In the genomic region with DNA sequence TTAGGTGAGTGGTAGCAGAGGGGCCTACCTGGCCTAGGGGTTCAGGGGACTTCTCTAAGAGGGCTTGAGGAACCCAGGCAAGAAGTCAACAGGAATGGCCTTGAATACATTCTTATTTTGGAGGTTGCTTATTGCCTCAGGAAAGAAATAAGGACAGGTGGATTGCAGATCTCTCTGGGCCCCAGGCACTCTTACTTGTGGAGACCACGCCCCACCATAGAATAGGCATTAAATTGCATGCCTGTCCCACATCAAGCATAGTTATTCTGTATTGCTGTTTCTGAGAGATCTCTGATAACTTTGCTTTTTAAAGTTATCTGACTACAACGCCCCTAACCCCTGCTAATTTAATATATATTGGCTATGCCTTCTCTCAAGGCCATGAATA, we compare ENCODE assay signal across 19 cellular contexts.
"Had no signal": no experiment of that assay in that cellular context is flagged by ENCODE, and none has a peak within 500 bp of the region (broad histone marks: within the 10 kb centered on the region; RNA-seq: fewer than 3 reads in every experiment).

No MANE protein-coding gene starts in this region.

- DNase-seq: activated CD4-positive, alpha-beta T cell treated with anti-CD3 and anti-CD28 coated beads for 36 hours; activated CD4-positive, alpha-beta T cell treated with anti-CD3 and anti-CD28 coated beads, Interleukin-2, amount 50 U/mL, for 48 hours; activated gamma-delta T cell; head of caudate nucleus; left ventricle myocardium inferior; natural killer cell; stimulated activated CD4-positive, alpha-beta T cell treated with anti-CD3 and anti-CD28 coated beads, Interleukin-1b, Interleukin-23, amount 100 ng/mL, for 48 hours; stimulated activated CD8-positive, alpha-beta memory T cell treated with anti-CD3 and anti-CD28 coated beads, Interleukin-4, amount 100 ng/mL, for 48 hours had no signal

- H3K27me3 Mint-ChIP-seq: activated naive CD4-positive, alpha-beta T cell treated with anti-CD3 and anti-CD28 coated beads, Interleukin-2, amount 50 U/mL, for 24 hours; stimulated activated naive CD8-positive, alpha-beta T cell treated with anti-CD3 and anti-CD28 coated beads, Interleukin-15, Interleukin-2, amounts not matched to agents 100 ng/mL and 50 ng/mL, for 24 hours had no signal

- H2AFZ ChIP-seq: parathyroid adenoma had no signal

- H3K9me3 ChIP-seq: ascending aorta, breast epithelium, left ventricle myocardium inferior, tibial nerve, vagina had no signal

- H3K36me3 ChIP-seq: ascending aorta, breast epithelium, left ventricle myocardium inferior, tibial nerve, vagina had no signal

- H3K27ac ChIP-seq: ascending aorta, breast epithelium, left ventricle myocardium inferior, parathyroid adenoma, tibial nerve, vagina had no signal

- H3K9ac ChIP-seq: parathyroid adenoma had no signal

- H3K4me1 Mint-ChIP-seq: activated naive CD4-positive, alpha-beta T cell treated with anti-CD3 and anti-CD28 coated beads, Interleukin-2, amount 50 U/mL, for 24 hours had no signal

- H3K9me3 Mint-ChIP-seq: activated naive CD4-positive, alpha-beta T cell treated with anti-CD3 and anti-CD28 coated beads, Interleukin-2, amount 50 U/mL, for 24 hours; natural killer cell; stimulated activated naive CD8-positive, alpha-beta T cell treated with anti-CD3 and anti-CD28 coated beads, Interleukin-15, Interleukin-2, amounts not matched to agents 100 ng/mL and 50 ng/mL, for 24 hours; WTC11 had no signal

- H3K27ac Mint-ChIP-seq: activated CD4-positive, alpha-beta T cell treated with anti-CD3 and anti-CD28 coated beads for 36 hours; activated naive CD4-positive, alpha-beta T cell treated with anti-CD3 and anti-CD28 coated beads, Interleukin-2, amount 50 U/mL, for 24 hours; stimulated activated naive CD8-positive, alpha-beta T cell treated with anti-CD3 and anti-CD28 coated beads, Interleukin-15, Interleukin-2, amounts not matched to agents 100 ng/mL and 50 ng/mL, for 24 hours; WTC11 had no signal

- FAIRE-seq: endometrium, frontal cortex had no signal

- H3K79me2 ChIP-seq: parathyroid adenoma had no signal

- H3K36me3 Mint-ChIP-seq: activated naive CD4-positive, alpha-beta T cell treated with anti-CD3 and anti-CD28 coated beads, Interleukin-2, amount 50 U/mL, for 24 hours; natural killer cell; WTC11 had no signal

- ATAC-seq: activated CD4-positive, alpha-beta T cell treated with anti-CD3 and anti-CD28 coated beads for 36 hours; natural killer cell had no signal

- H3K4me3 ChIP-seq: ascending aorta, breast epithelium, coronary artery, left ventricle myocardium inferior, tibial nerve, vagina had no signal

- H3K4me3 Mint-ChIP-seq: activated CD4-positive, alpha-beta T cell treated with anti-CD3 and anti-CD28 coated beads for 36 hours; activated naive CD4-positive, alpha-beta T cell treated with anti-CD3 and anti-CD28 coated beads, Interleukin-2, amount 50 U/mL, for 24 hours; natural killer cell; stimulated activated naive CD8-positive, alpha-beta T cell treated with anti-CD3 and anti-CD28 coated beads, Interleukin-15, Interleukin-2, amounts not matched to agents 100 ng/mL and 50 ng/mL, for 24 hours; WTC11 had no signal

- H3K27me3 ChIP-seq: ascending aorta, breast epithelium, tibial nerve, vagina had no signal

- H3K4me1 ChIP-seq: breast epithelium, parathyroid adenoma had no signal
